Comparison of ENCODE assay signal across 22 cellular contexts in genomic region chr7:17441557-17441956, GRCh38.
"Had no signal": no experiment of that assay in that cellular context is flagged by ENCODE, and none has a peak within 500 bp of the region (broad histone marks: within the 10 kb centered on the region; RNA-seq: fewer than 3 reads in every experiment).

No MANE protein-coding gene starts in this region.

- DNase-seq: activated CD4-positive, alpha-beta T cell treated with anti-CD3 and anti-CD28 coated beads for 4 hours; activated CD8-positive, alpha-beta memory T cell treated with anti-CD3 and anti-CD28 coated beads, Interleukin-2, amount 50 U/mL, for 48 hours; activated CD8-positive, alpha-beta T cell treated with anti-CD3 and anti-CD28 coated beads for 36 hours; activated effector memory CD4-positive, alpha-beta T cell treated with Interleukin-2 at 50 U/mL for 16 hours; activated naive CD4-positive, alpha-beta T cell treated with Interleukin-2 at 50 U/mL for 16 hours; activated T-cell treated with anti-CD3 and anti-CD28 coated beads, Interleukin-2, amount 50 U/mL, for 1 hour; central memory CD4-positive, alpha-beta T cell; MG63; NCI-H1105; NCI-H146; NCI-H187 treated with DMSO at 0.1 percent for 48 hours; NCI-H2081 treated with DMSO at 0.1 percent for 48 hours; NCI-H446; NCI-H524; Peyer's patch; Right ventricle myocardium superior; SJCRH30; SK-N-SH; T-helper 1 cell had no signal

- H3K4me3 Mint-ChIP-seq: activated CD8-positive, alpha-beta T cell treated with anti-CD3 and anti-CD28 coated beads for 36 hours; activated naive CD8-positive, alpha-beta T cell had no signal

- ATAC-seq: activated CD4-positive, CD25-positive, alpha-beta regulatory T cell treated with anti-CD3 and anti-CD28 coated beads, Interleukin-2, amount 50 U/mL, for 24 hours had no signal

- H3K27ac Mint-ChIP-seq: activated CD8-positive, alpha-beta T cell treated with anti-CD3 and anti-CD28 coated beads for 36 hours; activated naive CD8-positive, alpha-beta T cell had no signal

- H3K4me3 ChIP-seq: breast epithelium, MG63, Peyer's patch, SJCRH30 had no signal
